1 cellular context compared by ENCODE assay signal in genomic region chr3:109804697-109805096, GRCh38.
TF ChIP-seq lines count a peak whose summit lies in the region.

No MANE protein-coding gene starts in this region.

TF ChIP-seq in WTC11, 78 proteins besides CTCF, POLR2A, EP300 and RAD21 (continued from another document):
- TF ChIP-seq, protein P1, sequence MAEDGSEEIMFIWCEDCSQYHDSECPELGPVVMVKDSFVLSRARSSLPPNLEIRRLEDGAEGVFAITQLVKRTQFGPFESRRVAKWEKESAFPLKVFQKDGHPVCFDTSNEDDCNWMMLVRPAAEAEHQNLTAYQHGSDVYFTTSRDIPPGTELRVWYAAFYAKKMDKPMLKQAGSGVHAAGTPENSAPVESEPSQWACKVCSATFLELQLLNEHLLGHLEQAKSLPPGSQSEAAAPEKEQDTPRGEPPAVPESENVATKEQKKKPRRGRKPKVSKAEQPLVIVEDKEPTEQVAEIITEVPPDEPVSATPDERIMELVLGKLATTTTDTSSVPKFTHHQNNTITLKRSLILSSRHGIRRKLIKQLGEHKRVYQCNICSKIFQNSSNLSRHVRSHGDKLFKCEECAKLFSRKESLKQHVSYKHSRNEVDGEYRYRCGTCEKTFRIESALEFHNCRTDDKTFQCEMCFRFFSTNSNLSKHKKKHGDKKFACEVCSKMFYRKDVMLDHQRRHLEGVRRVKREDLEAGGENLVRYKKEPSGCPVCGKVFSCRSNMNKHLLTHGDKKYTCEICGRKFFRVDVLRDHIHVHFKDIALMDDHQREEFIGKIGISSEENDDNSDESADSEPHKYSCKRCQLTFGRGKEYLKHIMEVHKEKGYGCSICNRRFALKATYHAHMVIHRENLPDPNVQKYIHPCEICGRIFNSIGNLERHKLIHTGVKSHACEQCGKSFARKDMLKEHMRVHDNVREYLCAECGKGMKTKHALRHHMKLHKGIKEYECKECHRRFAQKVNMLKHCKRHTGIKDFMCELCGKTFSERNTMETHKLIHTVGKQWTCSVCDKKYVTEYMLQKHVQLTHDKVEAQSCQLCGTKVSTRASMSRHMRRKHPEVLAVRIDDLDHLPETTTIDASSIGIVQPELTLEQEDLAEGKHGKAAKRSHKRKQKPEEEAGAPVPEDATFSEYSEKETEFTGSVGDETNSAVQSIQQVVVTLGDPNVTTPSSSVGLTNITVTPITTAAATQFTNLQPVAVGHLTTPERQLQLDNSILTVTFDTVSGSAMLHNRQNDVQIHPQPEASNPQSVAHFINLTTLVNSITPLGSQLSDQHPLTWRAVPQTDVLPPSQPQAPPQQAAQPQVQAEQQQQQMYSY (CRISPR knock-in tag; IDR thresholded peaks at IDR 0.05), result no peak
- TF ChIP-seq PREB (CRISPR knock-in tag; IDR thresholded peaks at IDR 0.05; ENCODE audit: borderline replicate concordance), result no peak
- TF ChIP-seq E2F4 (CRISPR knock-in tag; IDR thresholded peaks at IDR 0.05; ENCODE audit: borderline replicate concordance, low read depth), result no peak
- no peak for TF ChIP-seq ZNF423 (CRISPR knock-in tag; IDR thresholded peaks at IDR 0.05)
- no peak for TF ChIP-seq ATF2 (CRISPR knock-in tag; IDR thresholded peaks at IDR 0.05; ENCODE audit: borderline replicate concordance, low read depth)
- TF ChIP-seq, protein P2, sequence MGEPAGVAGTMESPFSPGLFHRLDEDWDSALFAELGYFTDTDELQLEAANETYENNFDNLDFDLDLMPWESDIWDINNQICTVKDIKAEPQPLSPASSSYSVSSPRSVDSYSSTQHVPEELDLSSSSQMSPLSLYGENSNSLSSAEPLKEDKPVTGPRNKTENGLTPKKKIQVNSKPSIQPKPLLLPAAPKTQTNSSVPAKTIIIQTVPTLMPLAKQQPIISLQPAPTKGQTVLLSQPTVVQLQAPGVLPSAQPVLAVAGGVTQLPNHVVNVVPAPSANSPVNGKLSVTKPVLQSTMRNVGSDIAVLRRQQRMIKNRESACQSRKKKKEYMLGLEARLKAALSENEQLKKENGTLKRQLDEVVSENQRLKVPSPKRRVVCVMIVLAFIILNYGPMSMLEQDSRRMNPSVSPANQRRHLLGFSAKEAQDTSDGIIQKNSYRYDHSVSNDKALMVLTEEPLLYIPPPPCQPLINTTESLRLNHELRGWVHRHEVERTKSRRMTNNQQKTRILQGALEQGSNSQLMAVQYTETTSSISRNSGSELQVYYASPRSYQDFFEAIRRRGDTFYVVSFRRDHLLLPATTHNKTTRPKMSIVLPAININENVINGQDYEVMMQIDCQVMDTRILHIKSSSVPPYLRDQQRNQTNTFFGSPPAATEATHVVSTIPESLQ (CRISPR knock-in tag; IDR thresholded peaks at IDR 0.05), result no peak
- no peak for TF ChIP-seq NFATC4 (CRISPR knock-in tag; IDR thresholded peaks at IDR 0.05)
- TF ChIP-seq ERG (CRISPR knock-in tag; IDR thresholded peaks at IDR 0.05), result no peak
- TF ChIP-seq IRF1 (CRISPR knock-in tag; IDR thresholded peaks at IDR 0.05), result no peak
- TF ChIP-seq, protein P3, sequence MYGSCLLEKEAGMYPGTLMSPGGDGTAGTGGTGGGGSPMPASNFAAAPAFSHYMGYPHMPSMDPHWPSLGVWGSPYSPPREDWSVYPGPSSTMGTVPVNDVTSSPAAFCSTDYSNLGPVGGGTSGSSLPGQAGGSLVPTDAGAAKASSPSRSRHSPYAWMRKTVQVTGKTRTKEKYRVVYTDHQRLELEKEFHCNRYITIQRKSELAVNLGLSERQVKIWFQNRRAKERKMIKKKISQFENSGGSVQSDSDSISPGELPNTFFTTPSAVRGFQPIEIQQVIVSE (CRISPR knock-in tag; IDR thresholded peaks at IDR 0.05; ENCODE audit: borderline replicate concordance), result no peak
- TF ChIP-seq, protein P4, sequence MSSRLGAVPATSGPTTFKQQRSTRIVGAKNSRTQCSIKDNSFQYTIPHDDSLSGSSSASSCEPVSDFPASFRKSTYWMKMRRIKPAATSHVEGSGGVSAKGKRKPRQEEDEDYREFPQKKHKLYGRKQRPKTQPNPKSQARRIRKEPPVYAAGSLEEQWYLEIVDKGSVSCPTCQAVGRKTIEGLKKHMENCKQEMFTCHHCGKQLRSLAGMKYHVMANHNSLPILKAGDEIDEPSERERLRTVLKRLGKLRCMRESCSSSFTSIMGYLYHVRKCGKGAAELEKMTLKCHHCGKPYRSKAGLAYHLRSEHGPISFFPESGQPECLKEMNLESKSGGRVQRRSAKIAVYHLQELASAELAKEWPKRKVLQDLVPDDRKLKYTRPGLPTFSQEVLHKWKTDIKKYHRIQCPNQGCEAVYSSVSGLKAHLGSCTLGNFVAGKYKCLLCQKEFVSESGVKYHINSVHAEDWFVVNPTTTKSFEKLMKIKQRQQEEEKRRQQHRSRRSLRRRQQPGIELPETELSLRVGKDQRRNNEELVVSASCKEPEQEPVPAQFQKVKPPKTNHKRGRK (CRISPR knock-in tag; IDR thresholded peaks at IDR 0.05; ENCODE audit: borderline replicate concordance), result no peak
